ENCODE assay signal across 27 cellular contexts in genomic region chr17:50549256-50549941, GRCh38. TPM values are rescaled to one million over a fixed set of nuclear protein-coding genes. Genes with fewer than 3 reads are reported as not detected.
"Had no signal": no experiment of that assay in that cellular context is flagged by ENCODE, and none has a peak within 500 bp of the region (broad histone marks: within the 10 kb centered on the region; RNA-seq: fewer than 3 reads in every experiment).

No MANE protein-coding gene starts in this region.

- H3K9me3 Mint-ChIP-seq: activated B cell treated with CpG ODN at 0.5 μM for 24 hours; activated CD4-positive, alpha-beta memory T cell treated with anti-CD3 and anti-CD28 coated beads for 36 hours; activated naive CD8-positive, alpha-beta T cell treated with anti-CD3 and anti-CD28 coated beads, Interleukin-2, amount 50 U/mL, for 24 hours; central memory CD8-positive, alpha-beta T cell; naive thymus-derived CD4-positive, alpha-beta T cell; stimulated activated naive CD8-positive, alpha-beta T cell treated with anti-CD3 and anti-CD28 coated beads, Interleukin-15, amount 100 ng/mL, for 72 hours had no signal

- H3K36me3 ChIP-seq: colonic mucosa, left lung had no signal

- H3K4me1 ChIP-seq: colonic mucosa had no signal

- H3K4me3 ChIP-seq: colonic mucosa, left lung, suprapubic skin had no signal

- H3K27ac ChIP-seq: brain microvascular endothelial cell, colonic mucosa, foreskin keratinocyte, left lung, suprapubic skin had no signal

- H3K4me3 Mint-ChIP-seq: activated B cell treated with CpG ODN at 0.5 μM for 24 hours; activated CD4-positive, alpha-beta memory T cell treated with anti-CD3 and anti-CD28 coated beads for 36 hours; activated naive CD8-positive, alpha-beta T cell treated with anti-CD3 and anti-CD28 coated beads, Interleukin-2, amount 50 U/mL, for 24 hours; central memory CD8-positive, alpha-beta T cell; stimulated activated naive CD8-positive, alpha-beta T cell treated with anti-CD3 and anti-CD28 coated beads, Interleukin-15, amount 100 ng/mL, for 72 hours had no signal

- H3K9me3 ChIP-seq: colonic mucosa, left lung, suprapubic skin had no signal

- H3K27me3 ChIP-seq: brain microvascular endothelial cell, colonic mucosa, foreskin keratinocyte, left lung, suprapubic skin had no signal

- DNase-seq: activated B cell treated with CpG ODN at 0.5 μM for 24 hours; activated CD4-positive, alpha-beta memory T cell treated with anti-CD3 and anti-CD28 coated beads for 36 hours; activated CD4-positive, alpha-beta T cell treated with anti-CD3 and anti-CD28 coated beads for 4 hours; activated naive CD4-positive, alpha-beta T cell treated with Interleukin-2 at 50 U/mL for 16 hours; activated naive CD8-positive, alpha-beta T cell treated with anti-CD3 and anti-CD28 coated beads, Interleukin-2, amount 50 U/mL, for 24 hours; activated T-cell treated with anti-CD3 and anti-CD28 coated beads for 4 hours; aorta; brain microvascular endothelial cell; colonic mucosa; foreskin keratinocyte; glutamatergic neuron; hippocampal formation; naive thymus-derived CD4-positive, alpha-beta T cell; right cardiac atrium; small intestine; stimulated activated CD4-positive, alpha-beta T cell treated with anti-CD3 and anti-CD28 coated beads, Interleukin-15, amount 100 ng/mL, for 24 hours; stimulated activated CD4-positive, alpha-beta T cell treated with anti-CD3 and anti-CD28 coated beads, Interleukin-2, amount 100 ng/mL, for 48 hours; stimulated activated naive CD8-positive, alpha-beta T cell treated with anti-CD3 and anti-CD28 coated beads, Interleukin-15, amount 100 ng/mL, for 72 hours; trophoblast cell had no signal

- H3K27ac Mint-ChIP-seq: activated B cell treated with CpG ODN at 0.5 μM for 24 hours; activated CD4-positive, alpha-beta memory T cell treated with anti-CD3 and anti-CD28 coated beads for 36 hours; activated naive CD8-positive, alpha-beta T cell treated with anti-CD3 and anti-CD28 coated beads, Interleukin-2, amount 50 U/mL, for 24 hours; progenitor cell of endocrine pancreas; stimulated activated naive CD8-positive, alpha-beta T cell treated with anti-CD3 and anti-CD28 coated beads, Interleukin-15, amount 100 ng/mL, for 72 hours had no signal

- ATAC-seq: activated naive CD8-positive, alpha-beta T cell treated with anti-CD3 and anti-CD28 coated beads, Interleukin-2, amount 50 U/mL, for 24 hours; foreskin keratinocyte; left lung; naive thymus-derived CD4-positive, alpha-beta T cell; right cardiac atrium; stimulated activated naive CD8-positive, alpha-beta T cell treated with anti-CD3 and anti-CD28 coated beads, Interleukin-15, amount 100 ng/mL, for 72 hours had no signal

- FAIRE-seq: islet of Langerhans, small intestine had no signal

- H3K27me3 Mint-ChIP-seq: activated B cell treated with CpG ODN at 0.5 μM for 24 hours, progenitor cell of endocrine pancreas had no signal

- H3K36me3 Mint-ChIP-seq: activated CD4-positive, alpha-beta memory T cell treated with anti-CD3 and anti-CD28 coated beads for 36 hours had no signal

RNA-seq across cellular contexts. Expression of gene CACNA1G, which starts 11.1 kb away (rescaled TPM):
- total RNA-seq: epithelial cell of proximal tubule; naive thymus-derived CD4-positive, alpha-beta T cell had no signal
- polyA plus RNA-seq: aorta; naive thymus-derived CD4-positive, alpha-beta T cell had no signal

RNA-seq across cellular contexts. Expression of gene EPN3, which starts 16.9 kb away (rescaled TPM):
- total RNA-seq: activated B cell treated with CpG ODN at 0.5 μM for 24 hours; activated CD4-positive, alpha-beta memory T cell treated with anti-CD3 and anti-CD28 coated beads for 36 hours; aorta; fibroblast of lung; naive thymus-derived CD4-positive, alpha-beta T cell; osteoblast had no signal
- polyA plus RNA-seq: fibroblast of lung; naive thymus-derived CD4-positive, alpha-beta T cell had no signal
